Comparison of ENCODE assay signal across 12 cellular contexts in genomic region chr7:130349911-130350782, GRCh38. TPM values are rescaled to one million over a fixed set of nuclear protein-coding genes. Genes with fewer than 3 reads are reported as not detected.
DNase-seq lines count a peak whose midpoint lies in the region; ATAC-seq, FAIRE-seq and TF ChIP-seq lines count a peak whose summit lies in the region.
"Had no signal": no experiment of that assay in that cellular context is flagged by ENCODE, and none has a peak within 500 bp of the region (broad histone marks: within the 10 kb centered on the region; RNA-seq: fewer than 3 reads in every experiment).

No MANE protein-coding gene starts in this region.

- ATAC-seq in heart left ventricle (no peak), GM18873 (IDR thresholded peaks at IDR 0.05; ENCODE audit: low FRiP score, unreplicated experiment) (no peak)
- peak; percentile 14 for ATAC-seq in stimulated activated memory B cell treated with anti-CD40 and anti-IgM and Interleukin-4, amounts not matched to agents 10 μg/mL and 1 μg/mL and 100 μg/mL, for 72 hours

- H3K9me3 Mint-ChIP-seq in stimulated activated memory B cell treated with anti-CD40 and anti-IgM and Interleukin-4, amounts not matched to agents 10 μg/mL and 1 μg/mL and 100 μg/mL, for 72 hours: no peaks in the 10 kb centered on the region
- H3K9me3 Mint-ChIP-seq: H9 had no signal

- H3K4me3 ChIP-seq in heart left ventricle (no peak overlapping the region), small intestine (ENCODE audit: low read depth in 1 of 2, low read length in 2 of 2) (no peak overlapping the region)

- no peak for TF ChIP-seq POLR2A in heart left ventricle (IDR thresholded peaks at IDR 0.05)

- H3K27me3 ChIP-seq in heart left ventricle (peaks cover 0 to 5% (median 0%) of the 10 kb centered on the region in 9 donors), small intestine (ENCODE audit: control insufficient read depth in 2 of 2, insufficient read depth in 2 of 2, low read length in 2 of 2) (no peaks in the 10 kb centered on the region)

- H3K9me3 ChIP-seq in heart left ventricle (no peaks in the 10 kb centered on the region), small intestine (ENCODE audit: control insufficient read depth, low read depth) (no peaks in the 10 kb centered on the region)

- peaks cover 0 to 23% (median 9%) of the 10 kb centered on the region in 12 donors for H3K4me1 ChIP-seq in heart left ventricle
- peaks cover 0 to 2% of the 10 kb centered on the region in 2 donors for H3K4me1 ChIP-seq in small intestine (ENCODE audit: control insufficient read depth in 2 of 2, insufficient read depth in 1 of 2, low read depth in 1 of 2, low read length in 1 of 2)

- H3K27me3 Mint-ChIP-seq in stimulated activated memory B cell treated with anti-CD40 and anti-IgM and Interleukin-4, amounts not matched to agents 10 μg/mL and 1 μg/mL and 100 μg/mL, for 72 hours: peaks cover 44% of the 10 kb centered on the region

- TF ChIP-seq CTCF in heart left ventricle (IDR thresholded peaks at IDR 0.05): no peak

- no peak for FAIRE-seq in small intestine (lab: Jason Lieb, UNC)

- H3K27ac ChIP-seq in heart left ventricle: peak overlapping the region in 11 of 12 donors; percentile 31 to 83 (median 49)
- peak overlapping the region in 1 of 2 donors; percentile 28 for H3K27ac ChIP-seq in small intestine (ENCODE audit: low read depth in 1 of 2, low read length in 1 of 2)

- H3K36me3 Mint-ChIP-seq in stimulated activated memory B cell treated with anti-CD40 and anti-IgM and Interleukin-4, amounts not matched to agents 10 μg/mL and 1 μg/mL and 100 μg/mL, for 72 hours: no peaks in the 10 kb centered on the region

- H3K27ac Mint-ChIP-seq in stimulated activated memory B cell treated with anti-CD40 and anti-IgM and Interleukin-4, amounts not matched to agents 10 μg/mL and 1 μg/mL and 100 μg/mL, for 72 hours: no peak overlapping the region
- H3K27ac Mint-ChIP-seq: H9 had no signal

- DNase-seq in NCI-H345 (lab: John Stamatoyannopoulos, UW): peak; percentile 40
- DNase-seq in NCI-H345 treated with DMSO at 0.1 percent for 48 hours (lab: John Stamatoyannopoulos, UW; ENCODE audit: unreplicated experiment): no peak
- DNase-seq in SW480 (ENCODE audit: low spot score): peak; percentile 61
- DNase-seq in heart left ventricle: peak in 1 of 5 donors; percentile 28
- no peak for DNase-seq in globus pallidus (ENCODE audit: low spot score)
- DNase-seq in small intestine: no peak
- DNase-seq: ACHN, dermis blood vessel endothelial cell, H9 had no signal

- no peak overlapping the region for H3K4me3 Mint-ChIP-seq in stimulated activated memory B cell treated with anti-CD40 and anti-IgM and Interleukin-4, amounts not matched to agents 10 μg/mL and 1 μg/mL and 100 μg/mL, for 72 hours
- H3K4me3 Mint-ChIP-seq: H9 had no signal

- H3K36me3 ChIP-seq in heart left ventricle (no peaks in the 10 kb centered on the region), small intestine (ENCODE audit: control insufficient read depth in 2 of 2, insufficient read depth in 2 of 2, low read length in 2 of 2) (no peaks in the 10 kb centered on the region)

- WGBS in heart left ventricle, 4 donors: 72 to 76% (median 73%) methylated on average over 15 to 16 of the region's 16 CpGs
- WGBS in small intestine, 3 donors: 66 to 75% (median 72%) methylated on average over 16 of the region's 16 CpGs

- intact Hi-C loops in heart left ventricle (cut with DNase I): loop anchor here in 1 of 10 donors (5.0 kb wide), 1 partner anchor 78 kb away; no protein-coding TSS in a partner anchor

- H3K4me1 Mint-ChIP-seq in stimulated activated memory B cell treated with anti-CD40 and anti-IgM and Interleukin-4, amounts not matched to agents 10 μg/mL and 1 μg/mL and 100 μg/mL, for 72 hours: no peaks in the 10 kb centered on the region

RNA-seq across cellular contexts. Expression of gene CPA5, which starts 5.5 kb away (rescaled TPM):
- total RNA-seq in heart left ventricle: not detected
- polyA plus RNA-seq in heart left ventricle: not detected
- polyA plus RNA-seq in small intestine: under 1 TPM in 1 of 3 donors, not detected in 2; 0.04 TPM
- total RNA-seq: dermis blood vessel endothelial cell, H9, lung microvascular endothelial cell had no signal

RNA-seq across cellular contexts. Expression of gene CPA1, which starts 30.1 kb away (rescaled TPM):
- 1 to 10 TPM in 5 of 9 donors, not detected in 4; 1.3 to 3.8 (median 3.1) TPM for total RNA-seq in heart left ventricle
- polyA plus RNA-seq in heart left ventricle (under 1 TPM in 1 of 2 donors, not detected in 1; 0.29 TPM), small intestine (10 to 100 TPM in 2 of 3 donors, under 1 TPM in 1; 0.28 to 12.7 (median 12.2) TPM)
- total RNA-seq: dermis blood vessel endothelial cell, H9, lung microvascular endothelial cell had no signal

RNA-seq across cellular contexts. Expression of gene CPA4, which starts 57.2 kb away (rescaled TPM):
- 10 to 100 TPM in 1 of 9 donors, under 1 TPM in 2, not detected in 6; 0.21 to 22.2 (median 0.33) TPM for total RNA-seq in heart left ventricle
- under 1 TPM in 1 of 2 donors, not detected in 1; 0.06 TPM for polyA plus RNA-seq in heart left ventricle
- under 1 TPM in 1 of 3 donors, not detected in 2; 0.09 TPM for polyA plus RNA-seq in small intestine
- total RNA-seq: H9, lung microvascular endothelial cell had no signal

Comparison
In these comparisons a context has a peak if more than half of its experiments do, and no peak if none do; other contexts are left out.
1. DNase-seq: peak in NCI-H345 (single experiment) and SW480 (single experiment); none in NCI-H345 treated with DMSO at 0.1 percent for 48 hours (single experiment), globus pallidus (single experiment) and small intestine (single experiment).